In genomic region chr19:13881231-13881691, GRCh38 we compare ENCODE assay signal across 10 cellular contexts. TPM values are rescaled to one million over a fixed set of nuclear protein-coding genes. Genes with fewer than 3 reads are reported as not detected.
DNase-seq lines count a peak whose midpoint lies in the region; ATAC-seq and TF ChIP-seq lines count a peak whose summit lies in the region.
"Had no signal": no experiment of that assay in that cellular context is flagged by ENCODE, and none has a peak within 500 bp of the region (broad histone marks: within the 10 kb centered on the region; RNA-seq: fewer than 3 reads in every experiment).

No MANE protein-coding gene starts in this region.

- H3K4me1 ChIP-seq in left ventricle myocardium inferior, result peaks cover 35% of the 10 kb centered on the region
- H3K4me1 ChIP-seq in mesendoderm (ENCODE audit: control insufficient read depth, low read depth, low read length), result peaks cover 6% of the 10 kb centered on the region
- H3K4me1 ChIP-seq in urinary bladder (ENCODE audit: insufficient read depth), result no peaks in the 10 kb centered on the region
- H3K4me1 ChIP-seq in PC-3 (ENCODE audit: insufficient read depth, low read length), result peaks cover 11% of the 10 kb centered on the region

- peak overlapping the region; percentile 85 for H3K56ac ChIP-seq in mesendoderm (ENCODE audit: low read length)

- peak overlapping the region; percentile 74 for H3K27ac ChIP-seq in left ventricle myocardium inferior (replicated peaks)
- H3K27ac ChIP-seq in mesendoderm (ENCODE audit: low read depth, low read length), result peak overlapping the region; percentile 85
- H3K27ac ChIP-seq in urinary bladder (ENCODE audit: low read depth), result peak overlapping the region; percentile 73
- no peak overlapping the region for H3K27ac ChIP-seq in PC-3 (ENCODE audit: low read length)

- no peak overlapping the region for H4K5ac ChIP-seq in mesendoderm (ENCODE audit: low read length)

- H2AK5ac ChIP-seq in mesendoderm (ENCODE audit: low read length), result no peak overlapping the region

- no peak for ATAC-seq in Right ventricle myocardium inferior
- ATAC-seq in PC-3, result no peak
- ATAC-seq in GM19395 (IDR thresholded peaks at IDR 0.05; ENCODE audit: unreplicated experiment), result no peak

- no peaks in the 10 kb centered on the region for H3K27me3 Mint-ChIP-seq in activated T-helper 2 cell treated with anti-CD3 and anti-CD28 coated beads, Interferon-gamma antibody, Interleukin-2, Interleukin-4, amounts not matched to agents 10 μg/mL and 5 μg/mL and 100 μg/mL, durations not matched to agents 14 hours and 24 hours and 36 hours (ENCODE audit: low read depth)

- POLR2A ChIA-PET in PC-3 (lab: Charles Lee; ENCODE audit: unreplicated experiment), result no interaction called here

- H3K4me1 Mint-ChIP-seq in activated T-helper 2 cell treated with anti-CD3 and anti-CD28 coated beads, Interferon-gamma antibody, Interleukin-2, Interleukin-4, amounts not matched to agents 10 μg/mL and 5 μg/mL and 100 μg/mL, durations not matched to agents 14 hours and 24 hours and 36 hours (ENCODE audit: low read depth), result peaks cover 24% of the 10 kb centered on the region

- WGBS in mesendoderm (ENCODE audit: extremely low coverage, insufficient coverage, low lambda C conversion rate), result no CpG with 5 or more reads among the region's 12 CpGs
- WGBS in urinary bladder, result 39% methylated on average over 12 of the region's 12 CpGs

- no peaks in the 10 kb centered on the region for H3K9me3 ChIP-seq in left ventricle myocardium inferior (replicated peaks)
- H3K9me3 ChIP-seq in PC-3 (ENCODE audit: low read length), result no peaks in the 10 kb centered on the region
- H3K9me3 ChIP-seq: mucosa of descending colon had no signal

- H3K4me2 ChIP-seq in mesendoderm (ENCODE audit: low read length) (no peak overlapping the region), PC-3 (ENCODE audit: low read length) (no peak overlapping the region)

- H3K9me2 ChIP-seq in PC-3 (replicated peaks; ENCODE audit: low read length), result no peaks in the 10 kb centered on the region

- H3K27me3 ChIP-seq in left ventricle myocardium inferior (ENCODE audit: low read depth), result no peaks in the 10 kb centered on the region
- no peaks in the 10 kb centered on the region for H3K27me3 ChIP-seq in mesendoderm (ENCODE audit: insufficient read depth, low read length, poor library complexity)
- no peaks in the 10 kb centered on the region for H3K27me3 ChIP-seq in PC-3 (ENCODE audit: low read length)

- no peak overlapping the region for H2AFZ ChIP-seq in PC-3 (ENCODE audit: low read length)

- BruUV-seq in PC-3 (replicated peaks; lab: Mats Ljungman, UMichigan), result no TSS peak

- H3K79me2 ChIP-seq in mesendoderm (ENCODE audit: control insufficient read depth, insufficient read depth, low read length) (no peaks in the 10 kb centered on the region), PC-3 (ENCODE audit: low read length) (no peaks in the 10 kb centered on the region)

- no peak overlapping the region for H3K23ac ChIP-seq in mesendoderm (ENCODE audit: low read length)

- intact Hi-C loops in left ventricle myocardium inferior (cut with micrococcal nuclease), result no loop called here
- intact Hi-C loops in Right ventricle myocardium inferior (cut with DNase I), result loop anchor here (2.0 kb wide), 1 partner anchor 162 kb away; no protein-coding TSS in a partner anchor
- intact Hi-C loops in activated T-helper 2 cell treated with anti-CD3 and anti-CD28 coated beads, Interferon-gamma antibody, Interleukin-2, Interleukin-4, amounts not matched to agents 10 μg/mL and 5 μg/mL and 100 μg/mL, durations not matched to agents 14 hours and 24 hours and 36 hours (cut with micrococcal nuclease), result loop anchor here (2.0 kb wide), 1 partner anchor 72 kb away; the partner anchor contains the start of gene DCAF15
- intact Hi-C loops in PC-3 (cut with micrococcal nuclease), result loop anchor here (2.0 kb wide), 3 partner anchors 26 to 152 kb away; partner anchors contain the start of genes BRME1, CC2D1A and DCAF15

- H2BK5ac ChIP-seq in mesendoderm (ENCODE audit: low read length), result peak overlapping the region; percentile 74

- H3K9me3 Mint-ChIP-seq in activated T-helper 2 cell treated with anti-CD3 and anti-CD28 coated beads, Interferon-gamma antibody, Interleukin-2, Interleukin-4, amounts not matched to agents 10 μg/mL and 5 μg/mL and 100 μg/mL, durations not matched to agents 14 hours and 24 hours and 36 hours, result no peaks in the 10 kb centered on the region

- TF ChIP-seq CTCF in left ventricle myocardium inferior (IDR thresholded peaks at IDR 0.05; ENCODE audit: borderline replicate concordance) (no peak), PC-3 (conservative IDR thresholded peaks at IDR 0.05; ENCODE audit: low read depth, low read length) (no peak)

- H3K4me3 ChIP-seq in left ventricle myocardium inferior, result no peak overlapping the region
- no peak overlapping the region for H3K4me3 ChIP-seq in mesendoderm (ENCODE audit: low read length)
- H3K4me3 ChIP-seq in urinary bladder (ENCODE audit: low read depth, low read length), result no peak overlapping the region
- H3K4me3 ChIP-seq in PC-3 (ENCODE audit: low read length), result no peak overlapping the region
- H3K4me3 ChIP-seq: mucosa of descending colon had no signal

- DNase-seq in left ventricle myocardium inferior, result no peak
- no peak for DNase-seq in Right ventricle myocardium inferior (ENCODE audit: missing footprints)
- DNase-seq in activated T-helper 2 cell treated with anti-CD3 and anti-CD28 coated beads, Interferon-gamma antibody, Interleukin-2, Interleukin-4, amounts not matched to agents 10 μg/mL and 5 μg/mL and 100 μg/mL, durations not matched to agents 14 hours and 24 hours and 36 hours (ENCODE audit: low spot score), result no peak
- DNase-seq in mesendoderm, result peak; percentile 88
- DNase-seq in AG08395 (ENCODE audit: low spot score), result no peak
- no peak for DNase-seq in PC-3

- peak overlapping the region; percentile 40 for H2BK120ac ChIP-seq in mesendoderm (ENCODE audit: low read depth, low read length)

- peak overlapping the region; percentile 0 for H4K8ac ChIP-seq in mesendoderm (ENCODE audit: low read depth, low read length)

- H3K9ac ChIP-seq in mesendoderm (ENCODE audit: low read length) (peak overlapping the region; percentile 56), PC-3 (ENCODE audit: low read length) (no peak overlapping the region)

- no peaks in the 10 kb centered on the region for H3K79me1 ChIP-seq in mesendoderm (ENCODE audit: low read length)

- no peaks in the 10 kb centered on the region for H4K20me1 ChIP-seq in PC-3 (ENCODE audit: low read length)

- CTCF ChIA-PET in PC-3 (lab: Charles Lee), result no interaction called here

- no peaks in the 10 kb centered on the region for H3K36me3 Mint-ChIP-seq in activated T-helper 2 cell treated with anti-CD3 and anti-CD28 coated beads, Interferon-gamma antibody, Interleukin-2, Interleukin-4, amounts not matched to agents 10 μg/mL and 5 μg/mL and 100 μg/mL, durations not matched to agents 14 hours and 24 hours and 36 hours (ENCODE audit: low read depth)

- H3K18ac ChIP-seq in mesendoderm (ENCODE audit: low read length), result peak overlapping the region; percentile 53

- H2BK15ac ChIP-seq in mesendoderm (replicated peaks; ENCODE audit: low read depth), result no peak overlapping the region

- peak overlapping the region; percentile 51 for H3K4me3 Mint-ChIP-seq in activated T-helper 2 cell treated with anti-CD3 and anti-CD28 coated beads, Interferon-gamma antibody, Interleukin-2, Interleukin-4, amounts not matched to agents 10 μg/mL and 5 μg/mL and 100 μg/mL, durations not matched to agents 14 hours and 24 hours and 36 hours (ENCODE audit: low read depth)

- peak overlapping the region; percentile 87 for H3K27ac Mint-ChIP-seq in activated T-helper 2 cell treated with anti-CD3 and anti-CD28 coated beads, Interferon-gamma antibody, Interleukin-2, Interleukin-4, amounts not matched to agents 10 μg/mL and 5 μg/mL and 100 μg/mL, durations not matched to agents 14 hours and 24 hours and 36 hours

- H3K36me3 ChIP-seq in left ventricle myocardium inferior (no peaks in the 10 kb centered on the region), mesendoderm (ENCODE audit: control insufficient read depth, insufficient read depth, low read length) (no peaks in the 10 kb centered on the region), urinary bladder (ENCODE audit: insufficient read depth) (no peaks in the 10 kb centered on the region), PC-3 (ENCODE audit: low read depth, low read length) (no peaks in the 10 kb centered on the region)

- H3K4ac ChIP-seq in mesendoderm (ENCODE audit: low read depth, low read length), result peak overlapping the region; percentile 41

- no peaks in the 10 kb centered on the region for H3F3A ChIP-seq in PC-3 (ENCODE audit: low read length, unreplicated experiment)

RNA-seq across cellular contexts. Expression of gene NANOS3, which starts 4.3 kb away (rescaled TPM):
- 1.3 TPM for total RNA-seq in left ventricle myocardium inferior
- total RNA-seq in Right ventricle myocardium inferior, result 0.68 TPM
- 1.6 and 1.8 TPM in 2 replicates for total RNA-seq in activated T-helper 2 cell treated with anti-CD3 and anti-CD28 coated beads, Interferon-gamma antibody, Interleukin-2, Interleukin-4, amounts not matched to agents 10 μg/mL and 5 μg/mL and 100 μg/mL, durations not matched to agents 14 hours and 24 hours and 36 hours
- polyA plus RNA-seq in mesendoderm (2013, experiment 1 of 2), result 1.2 TPM
- polyA plus RNA-seq in mesendoderm (2013, experiment 2 of 2), result 0.85 TPM
- not detected for total RNA-seq in urinary bladder
- 0.57 TPM for polyA plus RNA-seq in urinary bladder
- total RNA-seq in PC-3 (2014; rRNA removed), result 1.7 TPM in 1 of 2 replicates, not detected in the other

RNA-seq across cellular contexts. Expression of gene BRME1, which starts 24.7 kb away (rescaled TPM):
- 0.82 TPM for total RNA-seq in left ventricle myocardium inferior
- 0.76 TPM for total RNA-seq in Right ventricle myocardium inferior
- total RNA-seq in activated T-helper 2 cell treated with anti-CD3 and anti-CD28 coated beads, Interferon-gamma antibody, Interleukin-2, Interleukin-4, amounts not matched to agents 10 μg/mL and 5 μg/mL and 100 μg/mL, durations not matched to agents 14 hours and 24 hours and 36 hours, result 14.9 and 15.3 TPM in 2 replicates
- 2.2 TPM for polyA plus RNA-seq in mesendoderm (2013, experiment 1 of 2)
- 1.8 TPM for polyA plus RNA-seq in mesendoderm (2013, experiment 2 of 2)
- total RNA-seq in urinary bladder, result 2.0 TPM
- polyA plus RNA-seq in urinary bladder, result 2.2 TPM
- 5.4 and 6.0 TPM in 2 replicates for total RNA-seq in PC-3 (2014; rRNA removed)

RNA-seq across cellular contexts. Expression of gene CC2D1A, which starts 24.7 kb away (rescaled TPM):
- total RNA-seq in left ventricle myocardium inferior, result 20.1 TPM
- 18.7 TPM for total RNA-seq in Right ventricle myocardium inferior
- 36.9 and 41.5 TPM in 2 replicates for total RNA-seq in activated T-helper 2 cell treated with anti-CD3 and anti-CD28 coated beads, Interferon-gamma antibody, Interleukin-2, Interleukin-4, amounts not matched to agents 10 μg/mL and 5 μg/mL and 100 μg/mL, durations not matched to agents 14 hours and 24 hours and 36 hours
- polyA plus RNA-seq in mesendoderm (2013, experiment 1 of 2), result 12.2 TPM
- polyA plus RNA-seq in mesendoderm (2013, experiment 2 of 2), result 12.1 TPM
- total RNA-seq in urinary bladder, result 7.3 TPM
- 25.8 TPM for polyA plus RNA-seq in urinary bladder
- 67.7 and 102 TPM in 2 replicates for total RNA-seq in PC-3 (2014; rRNA removed)

RNA-seq across cellular contexts. Expression of gene PODNL1, which starts 57.0 kb away (rescaled TPM):
- total RNA-seq in left ventricle myocardium inferior (1.9 TPM), Right ventricle myocardium inferior (2.5 TPM), urinary bladder (0.21 TPM), PC-3 (2014; rRNA removed) (0.92 TPM in 1 of 2 replicates, not detected in the other)
- total RNA-seq in activated T-helper 2 cell treated with anti-CD3 and anti-CD28 coated beads, Interferon-gamma antibody, Interleukin-2, Interleukin-4, amounts not matched to agents 10 μg/mL and 5 μg/mL and 100 μg/mL, durations not matched to agents 14 hours and 24 hours and 36 hours, result 0.41 TPM in 1 of 2 replicates, not detected in the other
- polyA plus RNA-seq in mesendoderm (2013, experiment 1 of 2), result 0.21 TPM
- polyA plus RNA-seq in mesendoderm (2013, experiment 2 of 2), result 0.25 TPM
- polyA plus RNA-seq in urinary bladder, result 2.4 TPM
- total RNA-seq: G401 had no signal
